Comparison of ENCODE assay signal across 7 cellular contexts in genomic region chr17:66542183-66542966, GRCh38.
A peak's percentile ranks its signal among the peaks of the same experiment; 100 is the strongest.
DNase-seq lines count a peak whose midpoint lies in the region; ATAC-seq, FAIRE-seq and TF ChIP-seq lines count a peak whose summit lies in the region.

No MANE protein-coding gene starts in this region.

- H2BK20ac ChIP-seq in H1 (ENCODE audit: low read length), result 0 out of 2 replicates have a peak overlapping the region, but pooled peaks have one; percentile 17

- no peak overlapping the region for H2BK120ac ChIP-seq in H1 (replicated peaks; ENCODE audit: low read depth, low read length)

- POLR2A ChIA-PET in H1 (lab: Charles Lee; ENCODE audit: partially characterized antibody), result no interaction called here

- H3K4me3 ChIP-seq in MM.1S (ENCODE audit: low read length), result no peak overlapping the region
- no peak overlapping the region for H3K4me3 ChIP-seq in H1 (ENCODE audit: extremely low read depth in 1 of 4, insufficient read depth in 2 of 4, low read depth in 3 of 4, low read length in 4 of 4)

- no peaks in the 10 kb centered on the region for H3K9me2 ChIP-seq in MM.1S (replicated peaks; ENCODE audit: insufficient read depth, low read length)

- no peak overlapping the region for H2AK5ac ChIP-seq in H1 (ENCODE audit: low read depth, low read length)

- H2BK15ac ChIP-seq in H1 (ENCODE audit: low read length), result 0 out of 2 replicates have a peak overlapping the region, but pooled peaks have one; percentile 84

- no peak overlapping the region for H4K5ac ChIP-seq in H1 (ENCODE audit: insufficient read length, low read depth, low read length)

- H4K8ac ChIP-seq in H1 (ENCODE audit: extremely low read depth, insufficient read depth, low read length), result no peak overlapping the region

- no peak overlapping the region for H2AFZ ChIP-seq in MM.1S (ENCODE audit: low read length)
- H2AFZ ChIP-seq in H1 (ENCODE audit: low read length), result no peak overlapping the region

- no peaks in the 10 kb centered on the region for H3K9me3 ChIP-seq in MM.1S (replicated peaks; ENCODE audit: insufficient read depth, low read length)
- H3K9me3 ChIP-seq in H1 (ENCODE audit: insufficient read depth in 2 of 2, low read depth in 1 of 2, low read length in 1 of 2), result 0 out of 4 replicates have a peak, but pooled peaks cover 0 to 7% of the 10 kb centered on the region in 2 experiments

- no peak overlapping the region for H3K9ac ChIP-seq in MM.1S (ENCODE audit: low read length)
- no peak overlapping the region for H3K9ac ChIP-seq in H1 (replicated peaks in 1 of 4; ENCODE audit: extremely low read depth in 1 of 4, low read depth in 3 of 4, low read length in 3 of 4)

- peak overlapping the region; percentile 31; the same call in 1 of the 2 replicates for H3K27ac ChIP-seq in MM.1S (ENCODE audit: low read length)
- H3K27ac ChIP-seq in H1 (ENCODE audit: low read depth, low read length), result no peak overlapping the region

- H2BK5ac ChIP-seq in H1 (ENCODE audit: low read depth, low read length), result 0 out of 2 replicates have a peak overlapping the region, but pooled peaks have one; percentile 22

- TF ChIP-seq POLR2A in H1 (IDR thresholded peaks at IDR 0.05; ENCODE audit: control extremely low read depth in 1 of 2, low read depth in 2 of 2, low read length in 2 of 2), result no peak

- H3K4me1 Mint-ChIP-seq in type B pancreatic cell (ENCODE audit: unreplicated experiment), result peaks cover 39% of the 10 kb centered on the region

- H3K79me1 ChIP-seq in H1 (ENCODE audit: low read depth, low read length), result no peaks in the 10 kb centered on the region

- peak; percentile 91 for DNase-seq in H4 (ENCODE audit: low spot score)
- DNase-seq in MM.1S, result peak; percentile 89
- no peak for DNase-seq in H1 (ENCODE audit: low read depth in 1 of 2, low spot score in 2 of 2)
- no peak for DNase-seq in type B pancreatic cell (ENCODE audit: extremely low spot score, unreplicated experiment)
- DNase-seq in stimulated activated naive CD4-positive, alpha-beta T cell treated with Interleukin-2 at 50 U/mL for 16 hours (lab: John Stamatoyannopoulos, UW), result no peak
- no peak for DNase-seq in central memory CD4-positive, alpha-beta T cell

- TF ChIP-seq EP300 in H1 (IDR thresholded peaks at IDR 0.05; ENCODE audit: borderline replicate concordance in 1 of 2, low read depth in 2 of 2, low read length in 2 of 2), result no peak

- H3K56ac ChIP-seq in H1 (replicated peaks; ENCODE audit: insufficient read length, low read depth, low read length), result no peak overlapping the region

- 0 out of 2 replicates have a peak, but pooled peaks cover 2% of the 10 kb centered on the region for H3K79me2 ChIP-seq in MM.1S (ENCODE audit: low read length)
- H3K79me2 ChIP-seq in H1 (ENCODE audit: control insufficient read depth in 1 of 2, insufficient read depth in 2 of 2, low read length in 2 of 2), result no peaks in the 10 kb centered on the region

- H3K4ac ChIP-seq in H1 (replicated peaks; ENCODE audit: insufficient read length, low read depth, low read length), result no peak overlapping the region

- H3K36me3 ChIP-seq in MM.1S (replicated peaks; ENCODE audit: insufficient read depth, low read length), result no peaks in the 10 kb centered on the region
- H3K36me3 ChIP-seq in H1 (ENCODE audit: control insufficient read depth in 2 of 4, insufficient read depth in 4 of 4, low read length in 3 of 4), result no peaks in the 10 kb centered on the region

- H3K27me3 ChIP-seq in MM.1S (replicated peaks; ENCODE audit: insufficient read depth, low read length) (no peaks in the 10 kb centered on the region; the same call in 1 of the 2 replicates), H1 (replicated peaks in 1 of 4; ENCODE audit: control insufficient read depth in 3 of 4, extremely low read depth in 1 of 4, insufficient read depth in 3 of 4, low read length in 3 of 4) (no peaks in the 10 kb centered on the region)

- H3K27me3 Mint-ChIP-seq in type B pancreatic cell, result no peaks in the 10 kb centered on the region

- TF ChIP-seq RAD21 in H1 (IDR thresholded peaks at IDR 0.05 in 1 of 2, conservative IDR thresholded peaks at IDR 0.05 in 1 of 2; ENCODE audit: low read depth in 2 of 2, low read length in 2 of 2), result no peak

- peak overlapping the region; percentile 4 for H3K4me3 Mint-ChIP-seq in type B pancreatic cell

- ATAC-seq in GM18520 (IDR thresholded peaks at IDR 0.05; ENCODE audit: unreplicated experiment), result peak; percentile 89

- no peak overlapping the region for H4K91ac ChIP-seq in H1 (replicated peaks; ENCODE audit: insufficient read length, low read length)

- H3K9me3 Mint-ChIP-seq in type B pancreatic cell, result peaks cover 9% of the 10 kb centered on the region

- H3K18ac ChIP-seq in H1 (ENCODE audit: extremely low read depth, low read length), result no peak overlapping the region

- peak overlapping the region; percentile 77 for H3K4me2 ChIP-seq in MM.1S (ENCODE audit: low read depth, low read length)
- H3K4me2 ChIP-seq in H1 (ENCODE audit: insufficient read depth in 1 of 2, low read depth in 2 of 2, low read length in 2 of 2), result no peak overlapping the region

- no peaks in the 10 kb centered on the region for H3K36me3 Mint-ChIP-seq in type B pancreatic cell

- H3K14ac ChIP-seq in H1 (ENCODE audit: insufficient read length), result no peak overlapping the region

- H3K4me1 ChIP-seq in MM.1S (ENCODE audit: low read length), result peaks cover 29% of the 10 kb centered on the region
- peaks cover 2 to 15% (median 11%) of the 10 kb centered on the region in 4 experiments; a peak in 6 of 7 replicates for H3K4me1 ChIP-seq in H1 (replicated peaks in 1 of 4; ENCODE audit: control insufficient read depth in 3 of 4, insufficient read depth in 4 of 4, low read length in 3 of 4)

- 92% methylated on average over 4 of the region's 4 CpGs; no CpG with 5 or more reads in 1 of the 2 experiments for WGBS in H1 (ENCODE audit: extremely low coverage in 1 of 2, insufficient coverage in 1 of 2, insufficient read length in 1 of 2, insufficient replicate concordance in 2 of 2, low coverage in 1 of 2, low lambda C conversion rate in 2 of 2, missing lambda C conversion rate in 1 of 2), 2 experiments

- no peaks in the 10 kb centered on the region for H3K23me2 ChIP-seq in H1 (ENCODE audit: low read depth, low read length)

- CTCF ChIA-PET in H1 (lab: Charles Lee; ENCODE audit: partially characterized antibody), result interaction anchor here (1.8 kb wide), 1 partner anchor 25 kb away, joined by 5 read pairs; no protein-coding TSS in a partner anchor

- no peak for FAIRE-seq in H1 (lab: Jason Lieb, UNC)

- H3K27ac Mint-ChIP-seq in type B pancreatic cell, result no peak overlapping the region

- no peak overlapping the region for H3K23ac ChIP-seq in H1 (ENCODE audit: insufficient read length)

- peaks cover 20% of the 10 kb centered on the region for H3F3A ChIP-seq in MM.1S (ENCODE audit: insufficient read depth, low read length)

- no peaks in the 10 kb centered on the region for H4K20me1 ChIP-seq in MM.1S (ENCODE audit: insufficient read depth, low read length)
- H4K20me1 ChIP-seq in H1 (replicated peaks in 1 of 2; ENCODE audit: control insufficient read depth in 1 of 2, insufficient read depth in 2 of 2, low read length in 2 of 2), result no peaks in the 10 kb centered on the region

- peak overlapping the region; percentile 51; the same call in 1 of the 2 replicates for H2BK12ac ChIP-seq in H1 (ENCODE audit: low read depth, low read length)

- TF ChIP-seq CTCF in MM.1S (IDR thresholded peaks at IDR 0.05; ENCODE audit: low read length) (no peak), H1 (IDR thresholded peaks at IDR 0.05; ENCODE audit: control extremely low read depth in 1 of 3, insufficient read depth in 1 of 3, low read depth in 1 of 3, low read length in 3 of 3) (no peak), type B pancreatic cell (conservative IDR thresholded peaks at IDR 0.05) (no peak)

TF ChIP-seq in H1, 55 proteins besides CTCF, POLR2A, EP300 and RAD21:
- TF ChIP-seq NANOG (IDR thresholded peaks at IDR 0.05; ENCODE audit: insufficient read depth, low read depth, low read length, poor library complexity, severe bottlenecking) (no peak), NRF1 (IDR thresholded peaks at IDR 0.05; ENCODE audit: low read depth, low read length) (no peak), CTBP2 (IDR thresholded peaks at IDR 0.05; ENCODE audit: borderline replicate concordance, insufficient read depth, insufficient read length, low read length) (no peak), BCL11A (IDR thresholded peaks at IDR 0.05; ENCODE audit: low read depth in 2 of 2, low read length in 2 of 2) (no peak), CHD2 (IDR thresholded peaks at IDR 0.05; ENCODE audit: low read length) (no peak)

Comparison
In these comparisons a context has a peak if more than half of its experiments do, and no peak if none do; other contexts are left out.
1. DNase-seq: peak in H4 (single experiment) and MM.1S (single experiment); none in H1 (0 of 2), type B pancreatic cell (single experiment), stimulated activated naive CD4-positive, alpha-beta T cell treated with Interleukin-2 at 50 U/mL for 16 hours (single experiment) and central memory CD4-positive, alpha-beta T cell (single experiment).